12 cellular contexts compared by ENCODE assay signal in genomic region chr14:94392510-94392935, GRCh38. TPM values are rescaled to one million over a fixed set of nuclear protein-coding genes. Genes with fewer than 3 reads are reported as not detected.
DNase-seq lines count a peak whose midpoint lies in the region; ATAC-seq and TF ChIP-seq lines count a peak whose summit lies in the region.
"Had no signal": no experiment of that assay in that cellular context is flagged by ENCODE, and none has a peak within 500 bp of the region (broad histone marks: within the 10 kb centered on the region; RNA-seq: fewer than 3 reads in every experiment).

No MANE protein-coding gene starts in this region.

- H3K27ac ChIP-seq in left lung: peak overlapping the region; percentile 89 to 93
- H3K27ac ChIP-seq: uterus had no signal

- DNase-seq in AG10803 (ENCODE audit: low read depth) (peak; percentile 84), left lung (peak in 1 of 2 donors; percentile 85), nephron progenitor cell (no peak), iPS-NIHi11 (ENCODE audit: low spot score) (no peak), germinal center (ENCODE audit: low spot score) (no peak)
- peak; percentile 33 for DNase-seq in activated T-helper 2 cell treated with anti-CD3 and anti-CD28 coated beads, Interferon-gamma antibody, Interleukin-2, Interleukin-4, amounts not matched to agents 10 μg/mL and 5 μg/mL and 100 μg/mL, durations not matched to agents 14 hours and 24 hours and 36 hours (ENCODE audit: low spot score)
- DNase-seq: endodermal cell, uterus had no signal

- H3K4me1 Mint-ChIP-seq in activated T-helper 2 cell treated with anti-CD3 and anti-CD28 coated beads, Interferon-gamma antibody, Interleukin-2, Interleukin-4, amounts not matched to agents 10 μg/mL and 5 μg/mL and 100 μg/mL, durations not matched to agents 14 hours and 24 hours and 36 hours (ENCODE audit: low read depth): peaks cover 45% of the 10 kb centered on the region
- H3K4me1 Mint-ChIP-seq in nephron progenitor cell: no peaks in the 10 kb centered on the region

- H3K4me3 Mint-ChIP-seq in activated T-helper 2 cell treated with anti-CD3 and anti-CD28 coated beads, Interferon-gamma antibody, Interleukin-2, Interleukin-4, amounts not matched to agents 10 μg/mL and 5 μg/mL and 100 μg/mL, durations not matched to agents 14 hours and 24 hours and 36 hours (ENCODE audit: low read depth): no peak overlapping the region
- no peak overlapping the region for H3K4me3 Mint-ChIP-seq in nephron progenitor cell
- H3K4me3 Mint-ChIP-seq: endodermal cell, T-cell had no signal

- peaks cover 5 to 77% of the 10 kb centered on the region in 2 donors for H3K4me1 ChIP-seq in left lung
- H3K4me1 ChIP-seq: uterus had no signal

- intact Hi-C loops in activated T-helper 2 cell treated with anti-CD3 and anti-CD28 coated beads, Interferon-gamma antibody, Interleukin-2, Interleukin-4, amounts not matched to agents 10 μg/mL and 5 μg/mL and 100 μg/mL, durations not matched to agents 14 hours and 24 hours and 36 hours (cut with micrococcal nuclease): loop anchor here (2.0 to 10.0 kb wide), 3 partner anchors 46 to 418 kb away; partner anchors contain the start of genes ASB2 and PPP4R4
- intact Hi-C loops in left lung (cut with DNase I): no loop called here

- TF ChIP-seq CTCF in AG10803 (conservative IDR thresholded peaks at IDR 0.05; ENCODE audit: low read length) (no peak), left lung (IDR thresholded peaks at IDR 0.05) (no peak), nephron progenitor cell (IDR thresholded peaks at IDR 0.05) (no peak)

- H3K27me3 Mint-ChIP-seq in activated T-helper 2 cell treated with anti-CD3 and anti-CD28 coated beads, Interferon-gamma antibody, Interleukin-2, Interleukin-4, amounts not matched to agents 10 μg/mL and 5 μg/mL and 100 μg/mL, durations not matched to agents 14 hours and 24 hours and 36 hours (ENCODE audit: low read depth): no peaks in the 10 kb centered on the region
- peaks cover 27% of the 10 kb centered on the region for H3K27me3 Mint-ChIP-seq in nephron progenitor cell (ENCODE audit: low read depth, poor library complexity)

- no peak overlapping the region for H3K4me3 ChIP-seq in AG10803 (ENCODE audit: low read length)
- H3K4me3 ChIP-seq in left lung: no peak overlapping the region
- H3K4me3 ChIP-seq: pancreas, uterus had no signal

- H3K9me3 Mint-ChIP-seq in activated T-helper 2 cell treated with anti-CD3 and anti-CD28 coated beads, Interferon-gamma antibody, Interleukin-2, Interleukin-4, amounts not matched to agents 10 μg/mL and 5 μg/mL and 100 μg/mL, durations not matched to agents 14 hours and 24 hours and 36 hours: no peaks in the 10 kb centered on the region
- H3K9me3 Mint-ChIP-seq in nephron progenitor cell: no peaks in the 10 kb centered on the region
- H3K9me3 Mint-ChIP-seq: endodermal cell, T-cell had no signal

- no peaks in the 10 kb centered on the region for H3K9me3 ChIP-seq in left lung
- H3K9me3 ChIP-seq: pancreas, uterus had no signal

- H3K36me3 Mint-ChIP-seq in activated T-helper 2 cell treated with anti-CD3 and anti-CD28 coated beads, Interferon-gamma antibody, Interleukin-2, Interleukin-4, amounts not matched to agents 10 μg/mL and 5 μg/mL and 100 μg/mL, durations not matched to agents 14 hours and 24 hours and 36 hours (ENCODE audit: low read depth): no peaks in the 10 kb centered on the region
- H3K36me3 Mint-ChIP-seq in nephron progenitor cell (ENCODE audit: low read depth): no peaks in the 10 kb centered on the region
- H3K36me3 Mint-ChIP-seq: T-cell had no signal

- H3K36me3 ChIP-seq in left lung: no peaks in the 10 kb centered on the region
- H3K36me3 ChIP-seq: pancreas, uterus had no signal

- peak; percentile 48 for ATAC-seq in HG03159 (IDR thresholded peaks at IDR 0.05; ENCODE audit: unreplicated experiment)
- peak; percentile 39 for ATAC-seq in left lung
- ATAC-seq in GM19328 (IDR thresholded peaks at IDR 0.05; ENCODE audit: unreplicated experiment): no peak

- H3K27ac Mint-ChIP-seq in activated T-helper 2 cell treated with anti-CD3 and anti-CD28 coated beads, Interferon-gamma antibody, Interleukin-2, Interleukin-4, amounts not matched to agents 10 μg/mL and 5 μg/mL and 100 μg/mL, durations not matched to agents 14 hours and 24 hours and 36 hours: no peak overlapping the region
- H3K27ac Mint-ChIP-seq in nephron progenitor cell: no peak overlapping the region
- H3K27ac Mint-ChIP-seq: endodermal cell, T-cell had no signal

- no peaks in the 10 kb centered on the region for H3K27me3 ChIP-seq in left lung
- H3K27me3 ChIP-seq: pancreas, uterus had no signal

RNA-seq across cellular contexts. Expression of gene SERPINA1, which starts 4.1 kb away (rescaled TPM):
- total RNA-seq in activated T-helper 2 cell treated with anti-CD3 and anti-CD28 coated beads, Interferon-gamma antibody, Interleukin-2, Interleukin-4, amounts not matched to agents 10 μg/mL and 5 μg/mL and 100 μg/mL, durations not matched to agents 14 hours and 24 hours and 36 hours: 1.1 and 1.3 TPM in 2 replicates
- 1,000 to 10,000 TPM; 1,065 to 1,514 TPM for total RNA-seq in left lung

RNA-seq across cellular contexts. Expression of gene SERPINA2, which starts 26.0 kb away (rescaled TPM):
- not detected in 2 replicates for total RNA-seq in activated T-helper 2 cell treated with anti-CD3 and anti-CD28 coated beads, Interferon-gamma antibody, Interleukin-2, Interleukin-4, amounts not matched to agents 10 μg/mL and 5 μg/mL and 100 μg/mL, durations not matched to agents 14 hours and 24 hours and 36 hours
- not detected for total RNA-seq in left lung
- total RNA-seq: endodermal cell, pancreas, T-cell, uterus had no signal

Comparison
In these comparisons a context has a peak if more than half of its experiments do, and no peak if none do; other contexts are left out.
1. DNase-seq: peak in AG10803 (single experiment) and activated T-helper 2 cell treated with anti-CD3 and anti-CD28 coated beads, Interferon-gamma antibody, Interleukin-2, Interleukin-4, amounts not matched to agents 10 μg/mL and 5 μg/mL and 100 μg/mL, durations not matched to agents 14 hours and 24 hours and 36 hours (single experiment); none in nephron progenitor cell (single experiment), iPS-NIHi11 (single experiment) and germinal center (single experiment).
2. RNA of gene SERPINA1, which starts 4.1 kb away (total RNA-seq): 1,065 to 1,514 TPM in left lung; 1.1 to 1.3 TPM in activated T-helper 2 cell treated with anti-CD3 and anti-CD28 coated beads, Interferon-gamma antibody, Interleukin-2, Interleukin-4, amounts not matched to agents 10 μg/mL and 5 μg/mL and 100 μg/mL, durations not matched to agents 14 hours and 24 hours and 36 hours; every median in the first group is over 100 times any median in the second.